ENCODE assay signal across 31 cellular contexts in the genomic region with DNA sequence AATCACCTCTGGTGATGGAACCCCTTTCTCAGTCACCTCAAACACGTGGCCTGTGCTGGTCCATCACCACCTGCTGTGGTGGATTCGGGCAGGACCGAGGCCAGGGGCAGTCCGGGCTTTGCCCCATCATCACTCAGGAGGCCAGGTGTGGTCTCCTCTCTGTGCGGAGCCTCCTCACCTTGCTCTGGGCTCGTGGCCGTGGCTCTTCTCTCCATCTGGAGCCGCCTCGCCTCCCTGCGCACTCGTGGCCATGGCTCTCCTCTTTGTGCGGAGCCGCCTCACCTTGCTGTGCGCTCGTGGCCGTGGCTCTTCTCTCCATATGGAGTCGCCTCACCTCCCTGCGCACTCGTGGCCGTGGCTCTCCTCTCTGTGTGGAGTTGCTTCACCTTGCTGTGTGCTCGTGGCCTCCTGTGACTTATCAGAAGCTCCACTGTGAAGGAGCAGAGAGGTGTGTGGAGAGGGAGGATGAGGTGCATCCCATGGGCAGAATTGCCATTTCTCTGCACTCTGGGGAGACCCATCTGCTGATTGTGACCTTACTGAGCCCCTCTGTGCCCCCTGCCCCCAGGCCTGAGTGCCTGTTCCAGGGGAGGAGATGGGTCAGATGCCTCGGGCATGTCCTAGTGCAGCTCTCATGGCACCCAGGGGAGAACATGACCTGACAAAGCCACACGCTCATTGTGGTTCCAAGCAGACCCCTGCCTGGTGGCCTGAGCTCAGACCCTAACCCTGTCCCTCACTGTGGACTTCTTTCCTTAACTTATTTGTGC.
"Had no signal": no experiment of that assay in that cellular context is flagged by ENCODE, and none has a peak within 500 bp of the region (broad histone marks: within the 10 kb centered on the region; RNA-seq: fewer than 3 reads in every experiment).

No MANE protein-coding gene starts in this region.

- H3K27me3 ChIP-seq: ascending aorta, breast epithelium, cardiac muscle cell, colonic mucosa, foreskin keratinocyte, gastrocnemius medialis had no signal

- H3K4me1 Mint-ChIP-seq: activated CD4-positive, alpha-beta memory T cell treated with anti-CD3 and anti-CD28 coated beads, Interleukin-2, amount 10 ng/mL, durations not matched to agents 7 days and 5 days; activated CD4-positive, alpha-beta T cell treated with anti-CD3 and anti-CD28 coated beads for 36 hours; activated CD4-positive, alpha-beta T cell treated with anti-CD3 and anti-CD28 coated beads, Interleukin-2, amount 10 ng/mL, durations not matched to agents 7 days and 5 days; activated naive CD4-positive, alpha-beta T cell treated with anti-CD3 and anti-CD28 coated beads, Interleukin-2, amount 10 ng/mL, durations not matched to agents 7 days and 5 days; activated naive CD8-positive, alpha-beta T cell treated with anti-CD3 and anti-CD28 coated beads, Interleukin-2, amount 10 ng/mL, durations not matched to agents 7 days and 5 days had no signal

- DNase-seq: activated CD4-positive, alpha-beta memory T cell treated with anti-CD3 and anti-CD28 coated beads, Interleukin-2, amount 10 ng/mL, durations not matched to agents 7 days and 5 days; activated CD4-positive, alpha-beta T cell treated with anti-CD3 and anti-CD28 coated beads for 36 hours; activated CD4-positive, alpha-beta T cell treated with anti-CD3 and anti-CD28 coated beads, Interleukin-2, amount 10 ng/mL, durations not matched to agents 7 days and 5 days; activated CD4-positive, alpha-beta T cell treated with anti-CD3 and anti-CD28 coated beads, Interleukin-2, amount 50 U/mL, for 4 hours; activated CD4-positive, CD25-positive, alpha-beta regulatory T cell; activated CD4-positive, CD25-positive, alpha-beta regulatory T cell treated with anti-CD3 and anti-CD28 coated beads, Interleukin-2, amount 50 U/mL, for 72 hours; activated CD8-positive, alpha-beta memory T cell treated with anti-CD3 and anti-CD28 coated beads, Interleukin-2, amount 50 U/mL, for 48 hours; activated gamma-delta T cell; activated naive CD4-positive, alpha-beta T cell; activated naive CD4-positive, alpha-beta T cell treated with anti-CD3 and anti-CD28 coated beads, Interleukin-2, amount 10 ng/mL, durations not matched to agents 7 days and 5 days; activated naive CD8-positive, alpha-beta T cell treated with anti-CD3 and anti-CD28 coated beads, Interleukin-2, amount 10 ng/mL, durations not matched to agents 7 days and 5 days; activated T-cell treated with anti-CD3 and anti-CD28 coated beads for 4 hours; activated T-cell treated with anti-CD3 and anti-CD28 coated beads, Interleukin-2, amount 50 U/mL, for 24 hours; activated T-cell treated with anti-CD3 and anti-CD28 coated beads, Interleukin-2, amount 50 U/mL, for 72 hours; central memory CD4-positive, alpha-beta T cell; cerebellar nuclear complex; colonic mucosa; dorsolateral prefrontal cortex; effector CD4-positive, alpha-beta T cell; effector memory CD8-positive, alpha-beta T cell; erythroblast; foreskin keratinocyte; gastrocnemius medialis; T-helper 2 cell had no signal

- H3K4me3 Mint-ChIP-seq: activated CD4-positive, alpha-beta memory T cell treated with anti-CD3 and anti-CD28 coated beads, Interleukin-2, amount 10 ng/mL, durations not matched to agents 7 days and 5 days; activated CD4-positive, alpha-beta T cell treated with anti-CD3 and anti-CD28 coated beads for 36 hours; activated CD4-positive, alpha-beta T cell treated with anti-CD3 and anti-CD28 coated beads, Interleukin-2, amount 10 ng/mL, durations not matched to agents 7 days and 5 days; activated naive CD4-positive, alpha-beta T cell treated with anti-CD3 and anti-CD28 coated beads, Interleukin-2, amount 10 ng/mL, durations not matched to agents 7 days and 5 days; activated naive CD8-positive, alpha-beta T cell treated with anti-CD3 and anti-CD28 coated beads, Interleukin-2, amount 10 ng/mL, durations not matched to agents 7 days and 5 days; activated T-cell treated with anti-CD3 and anti-CD28 coated beads, Interleukin-2, amount 50 U/mL, for 24 hours; activated T-cell treated with anti-CD3 and anti-CD28 coated beads, Interleukin-2, amount 50 U/mL, for 72 hours; brain; dendritic cell treated with granulocyte-macrophage colony-stimulating factor and Interleukin-4, amounts not matched to agents 40 ng/mL and 50 ng/mL, for 4 days; effector memory CD8-positive, alpha-beta T cell had no signal

- H3K36me3 ChIP-seq: ascending aorta, breast epithelium, cardiac muscle cell, colonic mucosa, esophagus muscularis mucosa, gastrocnemius medialis had no signal

- H3K4me1 ChIP-seq: ascending aorta, breast epithelium, colonic mucosa, esophagus muscularis mucosa, foreskin keratinocyte, gastrocnemius medialis had no signal

- H3K9me3 ChIP-seq: ascending aorta, breast epithelium, colonic mucosa, esophagus muscularis mucosa, gastrocnemius medialis had no signal

- H3K27me3 Mint-ChIP-seq: activated CD4-positive, alpha-beta memory T cell treated with anti-CD3 and anti-CD28 coated beads, Interleukin-2, amount 10 ng/mL, durations not matched to agents 7 days and 5 days; activated CD4-positive, alpha-beta T cell treated with anti-CD3 and anti-CD28 coated beads for 36 hours; activated CD4-positive, alpha-beta T cell treated with anti-CD3 and anti-CD28 coated beads, Interleukin-2, amount 10 ng/mL, durations not matched to agents 7 days and 5 days; activated naive CD4-positive, alpha-beta T cell treated with anti-CD3 and anti-CD28 coated beads, Interleukin-2, amount 10 ng/mL, durations not matched to agents 7 days and 5 days; activated naive CD8-positive, alpha-beta T cell treated with anti-CD3 and anti-CD28 coated beads, Interleukin-2, amount 10 ng/mL, durations not matched to agents 7 days and 5 days; activated T-cell treated with anti-CD3 and anti-CD28 coated beads, Interleukin-2, amount 50 U/mL, for 24 hours; dendritic cell treated with granulocyte-macrophage colony-stimulating factor and Interleukin-4, amounts not matched to agents 40 ng/mL and 50 ng/mL, for 4 days; effector memory CD8-positive, alpha-beta T cell had no signal

- H3K27ac ChIP-seq: ascending aorta, breast epithelium, cardiac muscle cell, colonic mucosa, dorsolateral prefrontal cortex, esophagus muscularis mucosa, foreskin keratinocyte, gastrocnemius medialis had no signal

- H3K4me3 ChIP-seq: ascending aorta, breast epithelium, cardiac muscle cell, colonic mucosa, dorsolateral prefrontal cortex, esophagus muscularis mucosa, gastrocnemius medialis had no signal

- H3K9me3 Mint-ChIP-seq: brain had no signal

- ATAC-seq: activated CD4-positive, alpha-beta T cell treated with anti-CD3 and anti-CD28 coated beads for 36 hours; activated naive CD4-positive, alpha-beta T cell treated with anti-CD3 and anti-CD28 coated beads, Interleukin-2, amount 50 U/mL, for 72 hours; activated T-cell treated with anti-CD3 and anti-CD28 coated beads, Interleukin-2, amount 50 U/mL, for 72 hours; effector memory CD8-positive, alpha-beta T cell; foreskin keratinocyte; gastrocnemius medialis had no signal

- H3K36me3 Mint-ChIP-seq: activated naive CD4-positive, alpha-beta T cell treated with anti-CD3 and anti-CD28 coated beads, Interleukin-2, amount 10 ng/mL, durations not matched to agents 7 days and 5 days; activated naive CD4-positive, alpha-beta T cell treated with anti-CD3 and anti-CD28 coated beads, Interleukin-2, amount 50 U/mL, for 72 hours; activated naive CD8-positive, alpha-beta T cell treated with anti-CD3 and anti-CD28 coated beads, Interleukin-2, amount 10 ng/mL, durations not matched to agents 7 days and 5 days; brain had no signal

- H3K27ac Mint-ChIP-seq: activated CD4-positive, alpha-beta memory T cell treated with anti-CD3 and anti-CD28 coated beads, Interleukin-2, amount 10 ng/mL, durations not matched to agents 7 days and 5 days; activated CD4-positive, alpha-beta T cell treated with anti-CD3 and anti-CD28 coated beads for 36 hours; activated CD4-positive, alpha-beta T cell treated with anti-CD3 and anti-CD28 coated beads, Interleukin-2, amount 10 ng/mL, durations not matched to agents 7 days and 5 days; activated naive CD4-positive, alpha-beta T cell treated with anti-CD3 and anti-CD28 coated beads, Interleukin-2, amount 10 ng/mL, durations not matched to agents 7 days and 5 days; activated naive CD4-positive, alpha-beta T cell treated with anti-CD3 and anti-CD28 coated beads, Interleukin-2, amount 50 U/mL, for 72 hours; activated naive CD8-positive, alpha-beta T cell treated with anti-CD3 and anti-CD28 coated beads, Interleukin-2, amount 10 ng/mL, durations not matched to agents 7 days and 5 days; activated T-cell treated with anti-CD3 and anti-CD28 coated beads, Interleukin-2, amount 50 U/mL, for 24 hours; activated T-cell treated with anti-CD3 and anti-CD28 coated beads, Interleukin-2, amount 50 U/mL, for 72 hours; brain; dendritic cell treated with granulocyte-macrophage colony-stimulating factor and Interleukin-4, amounts not matched to agents 40 ng/mL and 50 ng/mL, for 4 days; effector memory CD8-positive, alpha-beta T cell had no signal
